8 cellular contexts compared by ENCODE assay signal in genomic region chr7:30596043-30596641, GRCh38. TPM values are rescaled to one million over a fixed set of nuclear protein-coding genes. Genes with fewer than 3 reads are reported as not detected.
A peak's percentile ranks its signal among the peaks of the same experiment; 100 is the strongest.
DNase-seq lines count a peak whose midpoint lies in the region; ATAC-seq and TF ChIP-seq lines count a peak whose summit lies in the region.

No MANE protein-coding gene starts in this region.

- peaks cover 5 to 27% of the 10 kb centered on the region in 2 donors for H3K36me3 ChIP-seq in psoas muscle (ENCODE audit: insufficient read depth in 1 of 2, low read depth in 1 of 2)

- DNase-seq in NOMO-1 (lab: John Stamatoyannopoulos, UW; ENCODE audit: unreplicated experiment in 2 of 2) = peak; percentile 3 to 47
- DNase-seq in NOMO-1 treated with dmso at 0.1 percent for 144 hours (lab: John Stamatoyannopoulos, UW; ENCODE audit: unreplicated experiment) = no peak
- DNase-seq in Kasumi-1 (lab: John Stamatoyannopoulos, UW) = peak; percentile 61 to 83
- DNase-seq in fibroblast of the aortic adventitia (ENCODE audit: low read depth) = peak; percentile 68
- no peak for DNase-seq in psoas muscle
- DNase-seq in GDM1 (lab: John Stamatoyannopoulos, UW) = no peak

- WGBS in psoas muscle, 3 donors = 20 to 22% (median 21%) methylated on average over 14 of the region's 14 CpGs

- H3K27me3 ChIP-seq in psoas muscle (ENCODE audit: insufficient read depth in 3 of 3, low read length in 2 of 3) = no peaks in the 10 kb centered on the region

- peak overlapping the region; percentile 100 for H3K4me3 ChIP-seq in WI38 (ENCODE audit: low read depth, low read length)
- peak overlapping the region; percentile 99 for H3K4me3 ChIP-seq in fibroblast of the aortic adventitia (ENCODE audit: low read depth, low read length)
- H3K4me3 ChIP-seq in psoas muscle = peak overlapping the region; percentile 98

- H3K9me3 ChIP-seq in psoas muscle = no peaks in the 10 kb centered on the region

- peaks cover 21% of the 10 kb centered on the region for H3K4me1 ChIP-seq in psoas muscle

- ATAC-seq in psoas muscle (no peak), GM21526 (IDR thresholded peaks at IDR 0.05; ENCODE audit: low FRiP score, unreplicated experiment) (no peak)

- peak overlapping the region; percentile 99 for H3K27ac ChIP-seq in psoas muscle

- intact Hi-C loops in psoas muscle (cut with DNase I) = no loop called here

- TF ChIP-seq CTCF in WI38 (IDR thresholded peaks at IDR 0.05; ENCODE audit: low read depth, low read length) (no peak), fibroblast of the aortic adventitia (IDR thresholded peaks at IDR 0.05; ENCODE audit: insufficient read depth, low read length) (peak; percentile 23), psoas muscle (IDR thresholded peaks at IDR 0.05) (no peak)

RNA-seq across cellular contexts. Expression of gene GARS1, which starts 1.5 kb away (rescaled TPM):
- total RNA-seq in fibroblast of the aortic adventitia (ENCODE audit: low replicate concordance) (298 and 452 TPM in 2 replicates), psoas muscle (10 to 100 TPM; 44.5 to 80.3 (median 59.1) TPM)
- polyA plus RNA-seq in psoas muscle = 100 to 1,000 TPM in 1 of 3 donors, 10 to 100 TPM in 2; 48.9 to 146 (median 71.6) TPM

Comparison
In these comparisons a context has a peak if more than half of its experiments do, and no peak if none do; other contexts are left out.
1. DNase-seq: peak in NOMO-1 (2 of 2), Kasumi-1 (2 of 2) and fibroblast of the aortic adventitia (single experiment); none in NOMO-1 treated with dmso at 0.1 percent for 144 hours (single experiment), psoas muscle (0 of 2) and GDM1 (single experiment).
2. Peak in every context shown above with its lines, with median percentiles within 50 percentile points of each other: H3K4me3 ChIP-seq.